Comparison of ENCODE assay signal across 2 cellular contexts in the genomic region with DNA sequence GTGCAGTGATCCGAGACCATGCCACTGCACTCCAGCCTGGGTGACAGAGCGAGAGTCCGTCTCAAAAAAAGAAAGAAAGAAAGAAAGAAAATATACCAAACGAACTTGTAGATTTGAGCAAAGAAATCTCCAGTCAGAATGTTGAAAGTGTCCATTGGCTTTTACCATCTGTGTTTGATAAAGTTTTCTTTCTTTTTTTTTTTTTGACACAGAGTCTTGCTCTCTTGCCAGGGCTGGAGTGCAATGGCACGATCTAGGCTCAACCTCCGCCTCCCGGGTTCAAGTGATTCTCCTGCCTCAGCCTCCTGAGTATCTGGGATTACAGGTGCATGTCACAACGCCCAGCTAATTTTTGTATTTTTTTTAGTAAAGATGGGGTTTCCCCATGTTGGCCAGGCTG.
TF ChIP-seq lines count a peak whose summit lies in the region.

No MANE protein-coding gene starts in this region.

TF ChIP-seq in HepG2, 621 proteins besides CTCF, POLR2A, EP300 and RAD21:
- TF ChIP-seq PHF20 (CRISPR knock-in tag; IDR thresholded peaks at IDR 0.05) (no peak), TCF12 (IDR thresholded peaks at IDR 0.05) (no peak), TCF12 (CRISPR knock-in tag; IDR thresholded peaks at IDR 0.05) (no peak), POLR2AphosphoS5 (IDR thresholded peaks at IDR 0.05; ENCODE audit: low read depth, low read length) (no peak), NR2F2 (IDR thresholded peaks at IDR 0.05; ENCODE audit: borderline replicate concordance, low read depth) (no peak)
- TF ChIP-seq, protein P1, sequence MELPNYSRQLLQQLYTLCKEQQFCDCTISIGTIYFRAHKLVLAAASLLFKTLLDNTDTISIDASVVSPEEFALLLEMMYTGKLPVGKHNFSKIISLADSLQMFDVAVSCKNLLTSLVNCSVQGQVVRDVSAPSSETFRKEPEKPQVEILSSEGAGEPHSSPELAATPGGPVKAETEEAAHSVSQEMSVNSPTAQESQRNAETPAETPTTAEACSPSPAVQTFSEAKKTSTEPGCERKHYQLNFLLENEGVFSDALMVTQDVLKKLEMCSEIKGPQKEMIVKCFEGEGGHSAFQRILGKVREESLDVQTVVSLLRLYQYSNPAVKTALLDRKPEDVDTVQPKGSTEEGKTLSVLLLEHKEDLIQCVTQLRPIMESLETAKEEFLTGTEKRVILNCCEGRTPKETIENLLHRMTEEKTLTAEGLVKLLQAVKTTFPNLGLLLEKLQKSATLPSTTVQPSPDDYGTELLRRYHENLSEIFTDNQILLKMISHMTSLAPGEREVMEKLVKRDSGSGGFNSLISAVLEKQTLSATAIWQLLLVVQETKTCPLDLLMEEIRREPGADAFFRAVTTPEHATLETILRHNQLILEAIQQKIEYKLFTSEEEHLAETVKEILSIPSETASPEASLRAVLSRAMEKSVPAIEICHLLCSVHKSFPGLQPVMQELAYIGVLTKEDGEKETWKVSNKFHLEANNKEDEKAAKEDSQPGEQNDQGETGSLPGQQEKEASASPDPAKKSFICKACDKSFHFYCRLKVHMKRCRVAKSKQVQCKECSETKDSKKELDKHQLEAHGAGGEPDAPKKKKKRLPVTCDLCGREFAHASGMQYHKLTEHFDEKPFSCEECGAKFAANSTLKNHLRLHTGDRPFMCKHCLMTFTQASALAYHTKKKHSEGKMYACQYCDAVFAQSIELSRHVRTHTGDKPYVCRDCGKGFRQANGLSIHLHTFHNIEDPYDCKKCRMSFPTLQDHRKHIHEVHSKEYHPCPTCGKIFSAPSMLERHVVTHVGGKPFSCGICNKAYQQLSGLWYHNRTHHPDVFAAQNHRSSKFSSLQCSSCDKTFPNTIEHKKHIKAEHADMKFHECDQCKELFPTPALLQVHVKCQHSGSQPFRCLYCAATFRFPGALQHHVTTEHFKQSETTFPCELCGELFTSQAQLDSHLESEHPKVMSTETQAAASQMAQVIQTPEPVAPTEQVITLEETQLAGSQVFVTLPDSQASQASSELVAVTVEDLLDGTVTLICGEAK (IDR thresholded peaks at IDR 0.05): peak; percentile 44; the same call in 1 of the 2 replicates
- TF ChIP-seq, protein P1 (CRISPR knock-in tag; IDR thresholded peaks at IDR 0.05): no peak

TF ChIP-seq in GM12878, 131 proteins besides CTCF, POLR2A, EP300 and RAD21:
- TF ChIP-seq PAX8 (IDR thresholded peaks at IDR 0.05): no peak
- TF ChIP-seq, protein P1 (IDR thresholded peaks at IDR 0.05; ENCODE audit: borderline replicate concordance): peak; percentile 55
- TF ChIP-seq NFXL1 (IDR thresholded peaks at IDR 0.05; ENCODE audit: borderline replicate concordance): no peak
